ENCODE assay signal across 31 cellular contexts in genomic region chr7:40937879-40938278, GRCh38.
"Had no signal": no experiment of that assay in that cellular context is flagged by ENCODE, and none has a peak within 500 bp of the region (broad histone marks: within the 10 kb centered on the region; RNA-seq: fewer than 3 reads in every experiment).

No MANE protein-coding gene starts in this region.

- H3K27me3 Mint-ChIP-seq: activated CD4-positive, alpha-beta T cell treated with anti-CD3 and anti-CD28 coated beads for 36 hours; activated CD8-positive, alpha-beta memory T cell treated with anti-CD3 and anti-CD28 coated beads, Interleukin-2, amount 10 ng/mL, durations not matched to agents 7 days and 5 days; activated naive CD4-positive, alpha-beta T cell treated with anti-CD3 and anti-CD28 coated beads, Interleukin-2, amount 50 U/mL, for 24 hours; natural killer cell treated with Interleukin-12 subunit alpha and Interleukin-12 subunit beta and Interleukin-15 and Interleukin-18, amount 100 ng/mL, for 72 hours; stimulated activated memory B cell treated with anti-CD40 and anti-IgM and Interleukin-4, amounts not matched to agents 10 μg/mL and 1 μg/mL and 100 μg/mL, for 72 hours; stimulated activated naive CD8-positive, alpha-beta T cell treated with anti-CD3 and anti-CD28 coated beads, Interleukin-15, amount 100 ng/mL, for 72 hours; type B pancreatic cell had no signal

- H3K9me3 ChIP-seq: mucosa of descending colon, psoas muscle, uterus had no signal

- H3K27me3 ChIP-seq: breast epithelium, esophagus muscularis mucosa, foreskin keratinocyte, right atrium auricular region, uterus had no signal

- H3K36me3 Mint-ChIP-seq: activated CD8-positive, alpha-beta memory T cell treated with anti-CD3 and anti-CD28 coated beads, Interleukin-2, amount 10 ng/mL, durations not matched to agents 7 days and 5 days; activated naive CD4-positive, alpha-beta T cell treated with anti-CD3 and anti-CD28 coated beads, Interleukin-2, amount 50 U/mL, for 24 hours; natural killer cell treated with Interleukin-12 subunit alpha and Interleukin-12 subunit beta and Interleukin-15 and Interleukin-18, amount 100 ng/mL, for 72 hours; stimulated activated memory B cell treated with anti-CD40 and anti-IgM and Interleukin-4, amounts not matched to agents 10 μg/mL and 1 μg/mL and 100 μg/mL, for 72 hours had no signal

- H3K4me1 ChIP-seq: breast epithelium, esophagus muscularis mucosa, foreskin keratinocyte, left ventricle myocardium inferior, parathyroid adenoma, psoas muscle, right atrium auricular region, uterus had no signal

- H3K4me1 Mint-ChIP-seq: activated CD4-positive, alpha-beta T cell treated with anti-CD3 and anti-CD28 coated beads for 36 hours; activated CD8-positive, alpha-beta memory T cell treated with anti-CD3 and anti-CD28 coated beads, Interleukin-2, amount 10 ng/mL, durations not matched to agents 7 days and 5 days; activated naive CD4-positive, alpha-beta T cell treated with anti-CD3 and anti-CD28 coated beads, Interleukin-2, amount 50 U/mL, for 24 hours; stimulated activated memory B cell treated with anti-CD40 and anti-IgM and Interleukin-4, amounts not matched to agents 10 μg/mL and 1 μg/mL and 100 μg/mL, for 72 hours; stimulated activated naive CD8-positive, alpha-beta T cell treated with anti-CD3 and anti-CD28 coated beads, Interleukin-15, amount 100 ng/mL, for 72 hours had no signal

- H3K36me3 ChIP-seq: breast epithelium, esophagus muscularis mucosa, left ventricle myocardium inferior, right atrium auricular region, uterus had no signal

- H3K27ac Mint-ChIP-seq: activated CD4-positive, alpha-beta T cell treated with anti-CD3 and anti-CD28 coated beads for 36 hours; activated CD8-positive, alpha-beta memory T cell treated with anti-CD3 and anti-CD28 coated beads, Interleukin-2, amount 10 ng/mL, durations not matched to agents 7 days and 5 days; activated CD8-positive, alpha-beta T cell treated with anti-CD3 and anti-CD28 coated beads, Interleukin-2, amount 10 ng/mL, durations not matched to agents 7 days and 5 days; activated naive CD4-positive, alpha-beta T cell treated with anti-CD3 and anti-CD28 coated beads, Interleukin-2, amount 50 U/mL, for 24 hours; activated T-helper 2 cell treated with anti-CD3 and anti-CD28 coated beads, Interferon-gamma antibody, Interleukin-2, Interleukin-4, amounts not matched to agents 10 μg/mL and 5 μg/mL and 100 μg/mL, durations not matched to agents 14 hours and 24 hours and 36 hours; natural killer cell treated with Interleukin-12 subunit alpha and Interleukin-12 subunit beta and Interleukin-15 and Interleukin-18, amount 100 ng/mL, for 72 hours; stimulated activated memory B cell treated with anti-CD40 and anti-IgM and Interleukin-4, amounts not matched to agents 10 μg/mL and 1 μg/mL and 100 μg/mL, for 72 hours; stimulated activated naive CD8-positive, alpha-beta T cell treated with anti-CD3 and anti-CD28 coated beads, Interleukin-15, amount 100 ng/mL, for 72 hours; T-helper 2 cell treated with Interferon-gamma antibody and Interleukin-4, amounts not matched to agents 5 μg/mL and 100 μg/mL, for 36 hours; type B pancreatic cell had no signal

- H3K4me3 ChIP-seq: breast epithelium, esophagus muscularis mucosa, left ventricle myocardium inferior, lung, mucosa of descending colon, psoas muscle, right atrium auricular region, smooth muscle cell, uterus had no signal

- H3K9me3 Mint-ChIP-seq: activated T-helper 2 cell treated with anti-CD3 and anti-CD28 coated beads, Interferon-gamma antibody, Interleukin-2, Interleukin-4, amounts not matched to agents 10 μg/mL and 5 μg/mL and 100 μg/mL, durations not matched to agents 14 hours and 24 hours and 36 hours had no signal

- DNase-seq: activated CD4-positive, alpha-beta T cell treated with anti-CD3 and anti-CD28 coated beads for 36 hours; activated CD4-positive, CD25-positive, alpha-beta regulatory T cell; activated CD8-positive, alpha-beta memory T cell treated with anti-CD3 and anti-CD28 coated beads, Interleukin-2, amount 10 ng/mL, durations not matched to agents 7 days and 5 days; activated CD8-positive, alpha-beta T cell treated with anti-CD3 and anti-CD28 coated beads, Interleukin-2, amount 10 ng/mL, durations not matched to agents 7 days and 5 days; activated T-cell treated with anti-CD3 and anti-CD28 coated beads, Interleukin-2, amount 50 U/mL, for 48 hours; central memory CD4-positive, alpha-beta T cell; foreskin keratinocyte; islet precursor cell; left ventricle myocardium inferior; mesendoderm; mucosa of descending colon; nucleus accumbens; psoas muscle; stimulated activated CD4-positive, alpha-beta T cell treated with anti-CD3 and anti-CD28 coated beads, Interleukin-1b, Interleukin-23, amount 100 ng/mL, for 48 hours; stimulated activated CD4-positive, alpha-beta T cell treated with anti-CD3 and anti-CD28 coated beads, Interleukin-4, amount 100 ng/mL, for 4 hours; stimulated activated CD8-positive, alpha-beta memory T cell treated with anti-CD3 and anti-CD28 coated beads, Interleukin-4, amount 100 ng/mL, for 48 hours; stimulated activated naive CD8-positive, alpha-beta T cell treated with anti-CD3 and anti-CD28 coated beads, Interleukin-15, amount 100 ng/mL, for 72 hours; substantia nigra; uterus had no signal

- H3K4me3 Mint-ChIP-seq: activated CD4-positive, alpha-beta T cell treated with anti-CD3 and anti-CD28 coated beads for 36 hours; activated CD8-positive, alpha-beta memory T cell treated with anti-CD3 and anti-CD28 coated beads, Interleukin-2, amount 10 ng/mL, durations not matched to agents 7 days and 5 days; activated CD8-positive, alpha-beta T cell treated with anti-CD3 and anti-CD28 coated beads, Interleukin-2, amount 10 ng/mL, durations not matched to agents 7 days and 5 days; activated naive CD4-positive, alpha-beta T cell treated with anti-CD3 and anti-CD28 coated beads, Interleukin-2, amount 50 U/mL, for 24 hours; natural killer cell treated with Interleukin-12 subunit alpha and Interleukin-12 subunit beta and Interleukin-15 and Interleukin-18, amount 100 ng/mL, for 72 hours; stimulated activated memory B cell treated with anti-CD40 and anti-IgM and Interleukin-4, amounts not matched to agents 10 μg/mL and 1 μg/mL and 100 μg/mL, for 72 hours; stimulated activated naive CD8-positive, alpha-beta T cell treated with anti-CD3 and anti-CD28 coated beads, Interleukin-15, amount 100 ng/mL, for 72 hours; T-helper 2 cell treated with Interferon-gamma antibody and Interleukin-4, amounts not matched to agents 5 μg/mL and 100 μg/mL, for 36 hours; type B pancreatic cell had no signal

- H3K27ac ChIP-seq: breast epithelium, esophagus muscularis mucosa, foreskin keratinocyte, left ventricle myocardium inferior, parathyroid adenoma, psoas muscle, right atrium auricular region, uterus had no signal
